In the genomic region with DNA sequence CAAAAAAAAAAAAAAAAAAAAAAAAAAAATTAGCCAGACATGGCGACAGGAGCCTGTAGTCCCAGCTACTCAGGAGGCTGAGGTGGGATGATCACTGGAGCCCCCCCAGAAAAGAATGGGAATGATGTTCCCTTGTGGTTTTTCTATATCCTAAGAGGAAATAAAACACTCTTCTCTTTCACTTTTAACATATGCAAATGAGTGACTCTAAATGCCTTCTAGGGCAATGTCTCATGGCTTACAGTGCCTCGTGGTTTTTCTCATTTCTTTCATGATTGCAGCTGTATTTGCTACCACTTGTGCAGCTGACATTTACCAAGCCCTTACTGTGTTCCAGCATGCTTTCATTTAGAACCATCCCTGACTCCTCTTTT, we compare ENCODE assay signal across 8 cellular contexts. TPM values are rescaled to one million over a fixed set of nuclear protein-coding genes. Genes with fewer than 3 reads are reported as not detected.
A peak's percentile ranks its signal among the peaks of the same experiment; 100 is the strongest.
DNase-seq lines count a peak whose midpoint lies in the region; ATAC-seq and TF ChIP-seq lines count a peak whose summit lies in the region.

No MANE protein-coding gene starts in this region.

- H3K36me3 ChIP-seq in hepatocyte (replicated peaks; ENCODE audit: insufficient read depth, low read depth) (no peaks in the 10 kb centered on the region), Peyer's patch (no peaks in the 10 kb centered on the region)

- WGBS in hepatocyte (ENCODE audit: low lambda C conversion rate, missing lambda C conversion rate) = 50% methylated on average over 2 of the region's 2 CpGs

- intact Hi-C loops in posterior cingulate gyrus (cut with DNase I) = no loop called here

- H3K27ac ChIP-seq in foreskin keratinocyte (no peak overlapping the region), hepatocyte (no peak overlapping the region), Peyer's patch (peak overlapping the region in 2 of 4 donors; percentile 12 to 67)

- no peak for TF ChIP-seq CTCF in GM12864 (IDR thresholded peaks at IDR 0.05; ENCODE audit: low read depth, low read length, missing control alignments)
- TF ChIP-seq CTCF in foreskin keratinocyte (conservative IDR thresholded peaks at IDR 0.05) = no peak
- TF ChIP-seq CTCF in hepatocyte (IDR thresholded peaks at IDR 0.05; ENCODE audit: poor library complexity) = no peak
- no peak for TF ChIP-seq CTCF in Peyer's patch (IDR thresholded peaks at IDR 0.05)

- H3K4me2 ChIP-seq in hepatocyte = no peak overlapping the region

- H3K9me3 ChIP-seq in hepatocyte (ENCODE audit: low read depth) (no peaks in the 10 kb centered on the region), Peyer's patch (no peaks in the 10 kb centered on the region)

- no peak overlapping the region for H2AFZ ChIP-seq in hepatocyte

- H3K27me3 ChIP-seq in foreskin keratinocyte (peaks cover 9% of the 10 kb centered on the region), hepatocyte (no peaks in the 10 kb centered on the region), Peyer's patch (no peaks in the 10 kb centered on the region)

- H3K79me2 ChIP-seq in hepatocyte = no peaks in the 10 kb centered on the region

- peak; percentile 54 for DNase-seq in GM12864 (ENCODE audit: low read depth)
- peak; percentile 20 for DNase-seq in OCI-M1 (lab: John Stamatoyannopoulos, UW)
- peak; percentile 69 to 78 for DNase-seq in foreskin keratinocyte
- no peak for DNase-seq in posterior cingulate gyrus
- DNase-seq in hepatocyte (ENCODE audit: low spot score) = no peak
- DNase-seq in Peyer's patch = no peak
- no peak for DNase-seq in cerebellar nuclear complex (lab: John Stamatoyannopoulos, UW)

- ATAC-seq in GM21619 (IDR thresholded peaks at IDR 0.05; ENCODE audit: unreplicated experiment) (peak; percentile 54), foreskin keratinocyte (peak; percentile 73)

- H4K20me1 ChIP-seq in hepatocyte (ENCODE audit: insufficient read depth, poor library complexity, severe bottlenecking) = no peaks in the 10 kb centered on the region

- no peaks in the 10 kb centered on the region for H3K9me2 ChIP-seq in hepatocyte (replicated peaks; ENCODE audit: insufficient read depth)

- TF ChIP-seq POLR2A in Peyer's patch (IDR thresholded peaks at IDR 0.05) = no peak

- H3K4me3 ChIP-seq in GM12864 (ENCODE audit: low read depth, low read length) (no peak overlapping the region; the same call in 1 of the 2 replicates), hepatocyte (no peak overlapping the region), Peyer's patch (no peak overlapping the region)

- H3K4me1 ChIP-seq in foreskin keratinocyte (peaks cover 11% of the 10 kb centered on the region), hepatocyte (ENCODE audit: insufficient read depth) (peaks cover 4% of the 10 kb centered on the region), Peyer's patch (peaks cover 0 to 19% (median 9%) of the 10 kb centered on the region in 4 donors)

RNA-seq across cellular contexts. Expression of gene STOML1, which starts 26.4 kb away (rescaled TPM):
- total RNA-seq in foreskin keratinocyte (15.7 and 18.3 TPM in 2 replicates), hepatocyte (10.3 and 14.2 TPM in 2 replicates), Peyer's patch (10 to 100 TPM in 3 of 4 donors, not detected in 1; 10.9 to 24.5 (median 13.5) TPM)
- polyA plus RNA-seq in foreskin keratinocyte (17.4 and 19.2 TPM in 2 replicates), hepatocyte (19.8 and 21.0 TPM in 2 replicates)

RNA-seq across cellular contexts. Expression of gene PML, which starts 28.8 kb away (rescaled TPM):
- total RNA-seq in foreskin keratinocyte (81.5 and 92.6 TPM in 2 replicates), hepatocyte (9.7 and 15.7 TPM in 2 replicates), Peyer's patch (100 to 1,000 TPM in 1 of 4 donors, 10 to 100 TPM in 3; 52.4 to 116 (median 82.9) TPM)
- polyA plus RNA-seq in foreskin keratinocyte (88.0 and 91.4 TPM in 2 replicates), hepatocyte (29.9 and 38.8 TPM in 2 replicates)

RNA-seq across cellular contexts. Expression of gene LOXL1, which starts 39.5 kb away (rescaled TPM):
- total RNA-seq in foreskin keratinocyte (8.1 and 13.3 TPM in 2 replicates), hepatocyte (35.6 and 44.5 TPM in 2 replicates), Peyer's patch (1 to 10 TPM; 1.8 to 8.3 (median 5.4) TPM)
- polyA plus RNA-seq in foreskin keratinocyte (9.7 and 14.9 TPM in 2 replicates), hepatocyte (96.9 and 136 TPM in 2 replicates)

Comparison
In these comparisons a context has a peak if more than half of its experiments do, and no peak if none do; other contexts are left out.
1. DNase-seq: peak in GM12864 (single experiment), OCI-M1 (single experiment) and foreskin keratinocyte (2 of 2); none in posterior cingulate gyrus (0 of 10), hepatocyte (single experiment), Peyer's patch (0 of 3) and cerebellar nuclear complex (0 of 2).